Comparison of ENCODE assay signal across 8 cellular contexts in the genomic region with DNA sequence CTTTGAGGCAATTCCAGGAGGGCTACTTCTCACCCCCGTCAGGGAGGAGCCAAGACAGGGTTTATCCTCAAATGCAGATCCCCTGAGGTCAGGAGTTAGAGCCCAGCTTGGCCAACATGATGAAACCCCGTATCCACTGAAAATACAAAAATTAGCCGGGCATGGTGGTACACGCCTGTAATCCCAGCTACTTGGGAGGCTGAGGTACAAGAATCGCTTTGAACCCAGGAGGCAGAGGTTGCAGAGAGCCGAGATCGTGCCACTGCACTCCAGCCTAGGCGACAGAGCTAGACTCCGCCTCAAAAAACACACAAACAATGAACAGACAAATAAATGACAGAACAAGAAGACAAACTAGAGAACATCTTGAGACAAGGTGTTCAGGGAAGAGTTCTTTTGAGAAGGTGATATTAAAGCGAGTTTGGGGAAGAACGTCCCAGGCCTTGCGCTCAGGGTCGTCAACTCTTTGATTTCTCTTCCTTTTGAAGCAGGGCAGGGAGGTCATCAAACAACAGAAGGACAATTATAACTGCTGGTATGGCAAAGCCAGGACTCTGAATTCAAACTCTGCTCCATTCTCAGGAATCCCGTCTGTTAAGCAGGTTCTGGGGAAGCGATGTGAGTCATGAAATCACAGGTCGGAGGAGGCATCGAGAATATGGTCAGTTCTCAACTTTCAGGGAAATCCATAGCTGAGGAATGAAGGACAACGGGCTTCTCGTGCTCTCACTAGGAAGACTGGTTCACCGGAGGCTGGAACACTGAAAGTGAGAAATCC. TPM values are rescaled to one million over a fixed set of nuclear protein-coding genes. Genes with fewer than 3 reads are reported as not detected.
DNase-seq lines count a peak whose midpoint lies in the region; ATAC-seq, FAIRE-seq and TF ChIP-seq lines count a peak whose summit lies in the region.

No MANE protein-coding gene starts in this region.

- no peaks in the 10 kb centered on the region for H3K27me3 ChIP-seq in adipocyte (replicated peaks; ENCODE audit: control insufficient read depth, insufficient read depth, low read length)
- no peaks in the 10 kb centered on the region for H3K27me3 ChIP-seq in thymus (ENCODE audit: control insufficient read depth, insufficient read depth)

- DNase-seq in stimulated activated CD4-positive, alpha-beta T cell treated with anti-CD3 and anti-CD28 coated beads, Interleukin-15, amount 100 ng/mL, for 24 hours: peak; percentile 25
- no peak for DNase-seq in stimulated activated CD4-positive, alpha-beta T cell treated with anti-CD3 and anti-CD28 coated beads, Interleukin-4, amount 100 ng/mL, for 24 hours
- DNase-seq in adipocyte (ENCODE audit: low read depth) (peak; percentile 50), kidney (no peak), cortex of kidney (lab: John Stamatoyannopoulos, UW) (no peak), OCI-M2 (lab: John Stamatoyannopoulos, UW; ENCODE audit: unreplicated experiment) (no peak)

- peaks cover 26% of the 10 kb centered on the region for H3K4me1 ChIP-seq in adipocyte (ENCODE audit: control insufficient read depth, insufficient read depth, low read length)
- H3K4me1 ChIP-seq in kidney (ENCODE audit: control insufficient read depth in 1 of 2, insufficient read depth in 1 of 2, low read depth in 1 of 2, low read length in 2 of 2): peaks cover 20 to 21% of the 10 kb centered on the region in 2 donors
- H3K4me1 ChIP-seq in thymus (ENCODE audit: control insufficient read depth, insufficient read depth, low read length): peaks cover 12% of the 10 kb centered on the region

- H3K36me3 ChIP-seq in adipocyte (ENCODE audit: control insufficient read depth, insufficient read depth, low read length, severe bottlenecking) (no peaks in the 10 kb centered on the region), kidney (ENCODE audit: control insufficient read depth in 1 of 2, insufficient read depth in 2 of 2, low read length in 2 of 2) (no peaks in the 10 kb centered on the region), thymus (ENCODE audit: control insufficient read depth, insufficient read depth) (peaks cover 5% of the 10 kb centered on the region)

- no peak for FAIRE-seq in kidney (lab: Jason Lieb, UNC)

- no peak for ATAC-seq in HG03135 (IDR thresholded peaks at IDR 0.05; ENCODE audit: unreplicated experiment)

- H3K9ac ChIP-seq in adipocyte (ENCODE audit: low read length) (peak overlapping the region; percentile 92), kidney (ENCODE audit: low read length in 2 of 2) (peak overlapping the region; percentile 65 to 88)

- no peak for TF ChIP-seq CTCF in kidney (IDR thresholded peaks at IDR 0.05; ENCODE audit: borderline replicate concordance, extremely low read depth, insufficient read depth)

- WGBS in thymus: 48% methylated on average over 20 of the region's 20 CpGs

- H3K4me3 ChIP-seq in adipocyte (ENCODE audit: low read length) (peak overlapping the region; percentile 96), kidney (ENCODE audit: low read length in 2 of 2) (peak overlapping the region; percentile 81 to 92), thymus (ENCODE audit: low read length) (peak overlapping the region; percentile 78)

- peak overlapping the region; percentile 71 to 81 for H3K27ac ChIP-seq in kidney (ENCODE audit: low read depth in 2 of 2, low read length in 2 of 2)
- H3K27ac ChIP-seq in thymus (ENCODE audit: low read depth): peak overlapping the region; percentile 72

- H3K9me3 ChIP-seq in adipocyte (ENCODE audit: control insufficient read depth, low read length) (no peaks in the 10 kb centered on the region), kidney (ENCODE audit: control insufficient read depth in 1 of 2, low read length in 2 of 2) (no peaks in the 10 kb centered on the region), thymus (ENCODE audit: control insufficient read depth) (no peaks in the 10 kb centered on the region)

- intact Hi-C loops in kidney (cut with DNase I): no loop called here

RNA-seq across cellular contexts. Expression of a gene that starts 1.4 kb away (rescaled TPM):
- 119 TPM for total RNA-seq in kidney
- 138 TPM for polyA plus RNA-seq in kidney (ENCODE audit: insufficient read depth, low read depth, low replicate concordance)
- 131 TPM for polyA plus RNA-seq in thymus

Comparison
In these comparisons a context has a peak if more than half of its experiments do, and no peak if none do; other contexts are left out.
1. DNase-seq: peak in stimulated activated CD4-positive, alpha-beta T cell treated with anti-CD3 and anti-CD28 coated beads, Interleukin-15, amount 100 ng/mL, for 24 hours (single experiment) and adipocyte (single experiment); none in stimulated activated CD4-positive, alpha-beta T cell treated with anti-CD3 and anti-CD28 coated beads, Interleukin-4, amount 100 ng/mL, for 24 hours (single experiment), kidney (single experiment), cortex of kidney (single experiment) and OCI-M2 (single experiment).
2. Peak in every context shown above with its lines, with median percentiles within 50 percentile points of each other: H3K4me3 ChIP-seq.